In genomic region chr2:157876066-157876770, GRCh38 we compare ENCODE assay signal across 8 cellular contexts. TPM values are rescaled to one million over a fixed set of nuclear protein-coding genes. Genes with fewer than 3 reads are reported as not detected.
A peak's percentile ranks its signal among the peaks of the same experiment; 100 is the strongest.
DNase-seq lines count a peak whose midpoint lies in the region; ATAC-seq, FAIRE-seq and TF ChIP-seq lines count a peak whose summit lies in the region.

TSS of gene ACVR1 (minus strand) at chr2:157876330. CDS start at chr2:157799493, 76,837 bp downstream.

- H2AFZ ChIP-seq in HepG2 (ENCODE audit: low read length) = peak within 1 kb of the TSS; percentile 88

- H3K27me3 ChIP-seq in BLaER1 treated with 17β-estradiol and CSF1 and Interleukin-3, amounts not matched to agents 10 nM and 100 nM = no peaks in the 10 kb centered on the region
- peaks cover 0 to 13% of the 10 kb centered on the region in 2 experiments; a peak in 1 of 5 replicates for H3K27me3 ChIP-seq in HepG2 (ENCODE audit: control insufficient read depth in 1 of 2, insufficient read depth in 2 of 2, low read length in 2 of 2)

- peak; percentile 84; the same call in 1 of the 2 replicates for TF ChIP-seq RAD21 in HepG2 (CRISPR knock-in tag; IDR thresholded peaks at IDR 0.05)

- TF ChIP-seq POLR2A in HepG2 (IDR thresholded peaks at IDR 0.05; ENCODE audit: insufficient read depth in 1 of 2, low read depth in 2 of 2, low read length in 2 of 2) = peak in 1 of 2 experiments; percentile 59; a peak in 1 of 4 replicates

- H3K9me3 ChIP-seq in BLaER1 treated with 17β-estradiol and CSF1 and Interleukin-3, amounts not matched to agents 10 nM and 100 nM (replicated peaks in 1 of 11) = no peaks in the 10 kb centered on the region
- H3K9me3 ChIP-seq in HepG2 (ENCODE audit: low read length) = no peaks in the 10 kb centered on the region

- 3% methylated on average over 42 of the region's 82 CpGs for WGBS in HepG2 (ENCODE audit: low lambda C conversion rate)

- DNase-seq in NCI-H748 treated with DMSO at 0.1 percent for 48 hours (lab: John Stamatoyannopoulos, UW) (peak; percentile 82), dermis microvascular lymphatic vessel endothelial cell (ENCODE audit: low read depth in 2 of 2) (peak; percentile 94 to 98), HepG2 (ENCODE audit: low spot score) (peak; percentile 95)
- peak; percentile 92 for DNase-seq in activated CD4-positive, alpha-beta memory T cell treated with anti-CD3 and anti-CD28 coated beads for 36 hours
- DNase-seq in stimulated activated CD4-positive, alpha-beta T cell treated with anti-CD3 and anti-CD28 coated beads, Interleukin-2, amount 100 ng/mL, for 48 hours = peak; percentile 71

- in situ Hi-C loops in HepG2 (cut with HindIII; ENCODE audit: extremely low pct_ligation_motif_present, low pct_unique_long_range_greater_than_20kb) = no loop called here

- peak within 1 kb of the TSS; percentile 89 for H3K4me3 Mint-ChIP-seq in activated CD4-positive, alpha-beta memory T cell treated with anti-CD3 and anti-CD28 coated beads for 36 hours

- H3K27ac ChIP-seq in BLaER1 treated with 17β-estradiol and CSF1 and Interleukin-3, amounts not matched to agents 10 nM and 100 nM = peak within 1 kb of the TSS; percentile 69 to 87 (median 81)
- H3K27ac ChIP-seq in HepG2 (ENCODE audit: extremely low read length, insufficient read depth, low read length) = peak within 1 kb of the TSS; percentile 61

- no TSS peak for BruUV-seq in HepG2 (replicated peaks; lab: Mats Ljungman, UMichigan)

- POLR2A ChIA-PET in activated CD4-positive, alpha-beta memory T cell treated with anti-CD3 and anti-CD28 coated beads for 36 hours (lab: Charles Lee) = interaction anchor here (0.6 to 5.1 kb wide), 11 partner anchors 9 to 399 kb away, joined by 3 to 70 read pairs (median 6); no protein-coding TSS in a partner anchor
- POLR2A ChIA-PET in HepG2 (lab: Yijun Ruan, JAX) = interaction anchor here (0.6 to 3.6 kb wide), 9 partner anchors 9 to 48 kb away, joined by 3 to 26 read pairs (median 4); no protein-coding TSS in a partner anchor

- H3K4me1 ChIP-seq in BLaER1 treated with 17β-estradiol and CSF1 and Interleukin-3, amounts not matched to agents 10 nM and 100 nM = peaks cover 14 to 25% (median 19%) of the 10 kb centered on the region in 10 experiments
- peaks cover 46% of the 10 kb centered on the region for H3K4me1 ChIP-seq in HepG2 (ENCODE audit: insufficient read depth, low read length)

- H3K9ac ChIP-seq in BLaER1 treated with 17β-estradiol and CSF1 and Interleukin-3, amounts not matched to agents 10 nM and 100 nM = peak within 1 kb of the TSS; percentile 78 to 89 (median 86)
- H3K9ac ChIP-seq in HepG2 (ENCODE audit: insufficient read depth, low read depth, low read length) = peak within 1 kb of the TSS; percentile 64

- no peaks in the 10 kb centered on the region for H3K9me3 Mint-ChIP-seq in activated CD4-positive, alpha-beta memory T cell treated with anti-CD3 and anti-CD28 coated beads for 36 hours

- intact Hi-C loops in activated CD4-positive, alpha-beta memory T cell treated with anti-CD3 and anti-CD28 coated beads for 36 hours (cut with micrococcal nuclease) = loop anchor here (1.0 to 5.0 kb wide), 5 partner anchors 11 to 249 kb away; partner anchors contain the start of gene ACVR1C
- intact Hi-C loops in HepG2 (cut with micrococcal nuclease; ENCODE audit: unreplicated experiment) = loop anchor here (1.0 to 10.0 kb wide), 5 partner anchors 38 to 255 kb away; partner anchors contain the start of gene ACVR1C

- H3K4me1 Mint-ChIP-seq in activated CD4-positive, alpha-beta memory T cell treated with anti-CD3 and anti-CD28 coated beads for 36 hours (ENCODE audit: low read depth) = peaks cover 56% of the 10 kb centered on the region

- peak within 1 kb of the TSS; percentile 77 to 89 (median 82) for H3K4me3 ChIP-seq in BLaER1 treated with 17β-estradiol and CSF1 and Interleukin-3, amounts not matched to agents 10 nM and 100 nM
- H3K4me3 ChIP-seq in HepG2 (replicated peaks in 1 of 3; ENCODE audit: insufficient read depth in 1 of 3, low read depth in 2 of 3, low read length in 3 of 3) = peak within 1 kb of the TSS; percentile 86 to 98 (median 94)

- peak within 1 kb of the TSS; percentile 79 to 95 (median 91) for H3K4me2 ChIP-seq in BLaER1 treated with 17β-estradiol and CSF1 and Interleukin-3, amounts not matched to agents 10 nM and 100 nM
- H3K4me2 ChIP-seq in HepG2 (ENCODE audit: low read depth, low read length) = peak within 1 kb of the TSS; percentile 99

- no peaks in the 10 kb centered on the region for H3K36me3 Mint-ChIP-seq in activated CD4-positive, alpha-beta memory T cell treated with anti-CD3 and anti-CD28 coated beads for 36 hours

- CTCF ChIA-PET in activated CD4-positive, alpha-beta memory T cell treated with anti-CD3 and anti-CD28 coated beads for 36 hours (lab: Charles Lee) = interaction anchor here (0.7 to 3.3 kb wide), 21 partner anchors 9 to 574 kb away, joined by 3 to 47 read pairs (median 4); no protein-coding TSS in a partner anchor
- CTCF ChIA-PET in HepG2 (lab: Yijun Ruan, JAX; ENCODE audit: low intra/inter-chr PET ratio, low total read pairs) = interaction anchor here (0.8 kb wide), 1 partner anchor 99 kb away, joined by 3 read pairs; no protein-coding TSS in a partner anchor

- no peaks in the 10 kb centered on the region for H3K79me2 ChIP-seq in HepG2 (ENCODE audit: insufficient read depth, low read length)

- no peaks in the 10 kb centered on the region for H3K27me3 Mint-ChIP-seq in activated CD4-positive, alpha-beta memory T cell treated with anti-CD3 and anti-CD28 coated beads for 36 hours

- ATAC-seq in GM19351 (IDR thresholded peaks at IDR 0.05; ENCODE audit: unreplicated experiment) (peak; percentile 81), HG03520 (IDR thresholded peaks at IDR 0.05; ENCODE audit: unreplicated experiment) (peak; percentile 82), HepG2 (peak; percentile 91)

- H4K20me1 ChIP-seq in BLaER1 treated with 17β-estradiol and CSF1 and Interleukin-3, amounts not matched to agents 10 nM and 100 nM = peaks cover 0 to 30% (median 7%) of the 10 kb centered on the region in 11 experiments; a peak in 8 of 22 replicates
- H4K20me1 ChIP-seq in HepG2 (ENCODE audit: insufficient read depth, low read length) = no peaks in the 10 kb centered on the region

- TF ChIP-seq EP300 in HepG2 (IDR thresholded peaks at IDR 0.05; ENCODE audit: low read depth in 2 of 2, low read length in 2 of 2) (peak in 1 of 2 experiments; percentile 37; a peak in 2 of 4 replicates), HepG2 (CRISPR knock-in tag; IDR thresholded peaks at IDR 0.05; ENCODE audit: borderline replicate concordance) (no peak)

- TF ChIP-seq CTCF in HepG2 (CRISPR knock-in tag; IDR thresholded peaks at IDR 0.05) = peak; percentile 44

- no peaks in the 10 kb centered on the region for H3K36me3 ChIP-seq in BLaER1 treated with 17β-estradiol and CSF1 and Interleukin-3, amounts not matched to agents 10 nM and 100 nM
- H3K36me3 ChIP-seq in HepG2 (replicated peaks in 1 of 2; ENCODE audit: control insufficient read depth in 1 of 2, insufficient read depth in 2 of 2, low read length in 2 of 2) = no peaks in the 10 kb centered on the region

- FAIRE-seq in HepG2 (lab: Jason Lieb, UNC) = no peak

- H3K27ac Mint-ChIP-seq in activated CD4-positive, alpha-beta memory T cell treated with anti-CD3 and anti-CD28 coated beads for 36 hours = peak within 1 kb of the TSS; percentile 88

TF ChIP-seq in HepG2, 621 proteins besides CTCF, POLR2A, EP300 and RAD21 (continues in another document):
- TF ChIP-seq FOXA3 (CRISPR knock-in tag; IDR thresholded peaks at IDR 0.05) = 0 out of 2 replicates have a peak, but pooled peaks have one; percentile 20
- no peak for TF ChIP-seq SATB2 (CRISPR knock-in tag; IDR thresholded peaks at IDR 0.05)
- TF ChIP-seq MEIS2 (CRISPR knock-in tag; IDR thresholded peaks at IDR 0.05) = 0 out of 2 replicates have a peak, but pooled peaks have one; percentile 27
- no peak for TF ChIP-seq ZNF629 (CRISPR knock-in tag; conservative IDR thresholded peaks at IDR 0.05)

RNA-seq across cellular contexts. Expression of gene ACVR1, which starts in this region (rescaled TPM):
- 10 to 100 TPM; 24.8 to 25.0 TPM for total RNA-seq in activated CD4-positive, alpha-beta memory T cell treated with anti-CD3 and anti-CD28 coated beads for 36 hours
- total RNA-seq in dermis microvascular lymphatic vessel endothelial cell (9.9 and 25.8 TPM in 2 replicates), HepG2 (2016; rRNA removed; fragmentation: Illumina TruSeq; extraction: Trizol) (2.3 and 2.8 TPM in 2 replicates)
- 1.3 and 1.7 TPM in 2 replicates for total RNA-seq in HepG2 (2016; cell fraction: cytosol; rRNA removed; fragmentation: Illumina TruSeq; extraction: Trizol; ENCODE audit: low read depth)
- 2.7 and 3.8 TPM in 2 replicates for total RNA-seq in HepG2 (2016; cell fraction: insoluble cytoplasmic fraction; rRNA removed; fragmentation: Illumina TruSeq; extraction: Trizol)
- total RNA-seq in HepG2 (2016; cell fraction: membrane; rRNA removed; fragmentation: Illumina TruSeq; extraction: Trizol) = 3.1 and 3.3 TPM in 2 replicates
- total RNA-seq in HepG2 (2016; cell fraction: nucleus; rRNA removed; fragmentation: Illumina TruSeq; extraction: Trizol) = 8.2 and 8.4 TPM in 2 replicates
- 5.4 and 6.9 TPM in 2 replicates for polyA plus RNA-seq in HepG2 (2011; rRNA removed)
- 4.3 and 8.0 TPM in 2 replicates for polyA plus RNA-seq in HepG2 (2011; cell fraction: cytosol; rRNA removed)
- 5.9 and 6.4 TPM in 2 replicates for polyA plus RNA-seq in HepG2 (2011; cell fraction: nucleus; rRNA removed)
- polyA plus RNA-seq in HepG2 (2012) = 8.6 and 9.9 TPM in 2 replicates
- 0.64 and 0.91 TPM in 2 replicates for polyA plus RNA-seq in HepG2 (2016; cell fraction: cytosol; fragmentation: Illumina TruSeq; extraction: Trizol; ENCODE audit: low read depth)
- 4.0 and 4.8 TPM in 2 replicates for polyA plus RNA-seq in HepG2 (2016; cell fraction: insoluble cytoplasmic fraction; fragmentation: Illumina TruSeq; extraction: Trizol; ENCODE audit: low read depth)
- 1.3 and 1.6 TPM in 2 replicates for polyA plus RNA-seq in HepG2 (2016; cell fraction: membrane; fragmentation: Illumina TruSeq; extraction: Trizol; ENCODE audit: low read depth)
- polyA plus RNA-seq in HepG2 (2016; cell fraction: nucleus; fragmentation: Illumina TruSeq; extraction: Trizol; ENCODE audit: insufficient read depth, low read depth) = 11.1 and 11.6 TPM in 2 replicates
- polyA minus RNA-seq in HepG2 (2011; rRNA and poly(A)+ RNA removed; ENCODE audit: low replicate concordance) = 8.0 and 8.3 TPM in 2 replicates
- polyA minus RNA-seq in HepG2 (2011; cell fraction: cytosol; rRNA and poly(A)+ RNA removed) = 6.2 and 10.0 TPM in 2 replicates
- polyA minus RNA-seq in HepG2 (2011; cell fraction: nucleus; rRNA and poly(A)+ RNA removed) = 12.7 and 15.2 TPM in 2 replicates

Comparison
In these comparisons a context has a peak if more than half of its experiments do, and no peak if none do; other contexts are left out.
1. Peak in every context shown above with its lines: DNase-seq, ATAC-seq, H3K4me3 ChIP-seq and H3K27ac ChIP-seq.